In genomic region chr17:50087246-50087911, GRCh38 we compare ENCODE assay signal across 8 cellular contexts. TPM values are rescaled to one million over a fixed set of nuclear protein-coding genes. Genes with fewer than 3 reads are reported as not detected.
DNase-seq lines count a peak whose midpoint lies in the region; ATAC-seq lines count a peak whose summit lies in the region.

No MANE protein-coding gene starts in this region.

- no CpG with 5 or more reads among the region's 10 CpGs for WGBS in mesendoderm (ENCODE audit: extremely low coverage, insufficient coverage, low lambda C conversion rate)

- H3K4me1 ChIP-seq in mesendoderm (ENCODE audit: control insufficient read depth, low read depth, low read length), result no peaks in the 10 kb centered on the region

- H3K56ac ChIP-seq in mesendoderm (ENCODE audit: low read length), result no peak overlapping the region

- no peaks in the 10 kb centered on the region for H3K79me1 ChIP-seq in mesendoderm (ENCODE audit: low read length)

- no peak overlapping the region for H3K23ac ChIP-seq in mesendoderm (ENCODE audit: low read length)

- no peak overlapping the region for H2BK5ac ChIP-seq in mesendoderm (ENCODE audit: low read length)

- ATAC-seq in HG02642 (IDR thresholded peaks at IDR 0.05; ENCODE audit: poor library complexity, unreplicated experiment), result peak; percentile 67

- no peak overlapping the region for H2BK120ac ChIP-seq in mesendoderm (ENCODE audit: low read depth, low read length)

- no peak overlapping the region for H3K27ac ChIP-seq in mesendoderm (ENCODE audit: low read depth, low read length)

- no peak overlapping the region for H2BK15ac ChIP-seq in mesendoderm (replicated peaks; ENCODE audit: low read depth)

- no peaks in the 10 kb centered on the region for H3K79me2 ChIP-seq in mesendoderm (ENCODE audit: control insufficient read depth, insufficient read depth, low read length)

- no peak overlapping the region for H4K5ac ChIP-seq in mesendoderm (ENCODE audit: low read length)

- no peak overlapping the region for H4K8ac ChIP-seq in mesendoderm (ENCODE audit: low read depth, low read length)

- H2AK5ac ChIP-seq in mesendoderm (ENCODE audit: low read length), result no peak overlapping the region

- no peak overlapping the region for H3K18ac ChIP-seq in mesendoderm (ENCODE audit: low read length)

- no peak overlapping the region for H3K4me3 ChIP-seq in mesendoderm (ENCODE audit: low read length)

- DNase-seq in DMS153 treated with DMSO at 0.1 percent for 48 hours (lab: John Stamatoyannopoulos, UW; ENCODE audit: unreplicated experiment), result peak; percentile 23
- DNase-seq in NCI-H526 treated with DMSO at 0.1 percent for 48 hours (lab: John Stamatoyannopoulos, UW), result peak; percentile 54
- DNase-seq in activated CD4-positive, alpha-beta T cell treated with anti-CD3 and anti-CD28 coated beads, Interleukin-2, amount 50 U/mL, for 24 hours (ENCODE audit: low read depth in 1 of 2, low spot score in 1 of 2), result peak; percentile 70 to 71
- peak; percentile 38 to 66 for DNase-seq in dermis microvascular lymphatic vessel endothelial cell (ENCODE audit: low read depth in 2 of 2)
- peak; percentile 90 for DNase-seq in mesendoderm
- peak; percentile 35 to 59 for DNase-seq in stimulated activated CD8-positive, alpha-beta memory T cell treated with anti-CD3 and anti-CD28 coated beads, Interleukin-4, amount 100 ng/mL, for 4 hours (ENCODE audit: low read depth in 2 of 2, low spot score in 1 of 2)
- DNase-seq in NCI-H187 treated with DMSO at 0.1 percent for 48 hours (lab: John Stamatoyannopoulos, UW), result no peak

- no peak overlapping the region for H3K4ac ChIP-seq in mesendoderm (ENCODE audit: low read depth, low read length)

- no peaks in the 10 kb centered on the region for H3K36me3 ChIP-seq in mesendoderm (ENCODE audit: control insufficient read depth, insufficient read depth, low read length)

- no peak overlapping the region for H3K9ac ChIP-seq in mesendoderm (ENCODE audit: low read length)

- H3K4me2 ChIP-seq in mesendoderm (ENCODE audit: low read length), result no peak overlapping the region

- H3K27me3 ChIP-seq in mesendoderm (ENCODE audit: insufficient read depth, low read length, poor library complexity), result no peaks in the 10 kb centered on the region

RNA-seq across cellular contexts. Expression of gene PDK2, which starts 7.8 kb away (rescaled TPM):
- total RNA-seq in dermis microvascular lymphatic vessel endothelial cell, result 8.0 and 20.5 TPM in 2 replicates
- 10.1 TPM for polyA plus RNA-seq in mesendoderm (2013, experiment 1 of 2)
- polyA plus RNA-seq in mesendoderm (2013, experiment 2 of 2), result 11.8 TPM

RNA-seq across cellular contexts. Expression of gene ITGA3, which starts 31.5 kb away (rescaled TPM):
- 104 and 118 TPM in 2 replicates for total RNA-seq in dermis microvascular lymphatic vessel endothelial cell
- polyA plus RNA-seq in mesendoderm (2013, experiment 1 of 2), result 13.0 TPM
- polyA plus RNA-seq in mesendoderm (2013, experiment 2 of 2), result 13.2 TPM

RNA-seq across cellular contexts. Expression of gene SAMD14, which starts 42.6 kb away (rescaled TPM):
- 2.8 and 6.8 TPM in 2 replicates for total RNA-seq in dermis microvascular lymphatic vessel endothelial cell
- polyA plus RNA-seq in mesendoderm (2013, experiment 1 of 2), result 1.2 TPM
- polyA plus RNA-seq in mesendoderm (2013, experiment 2 of 2), result 1.1 TPM
